Comparison of ENCODE assay signal across 1 cellular context in the genomic region with DNA sequence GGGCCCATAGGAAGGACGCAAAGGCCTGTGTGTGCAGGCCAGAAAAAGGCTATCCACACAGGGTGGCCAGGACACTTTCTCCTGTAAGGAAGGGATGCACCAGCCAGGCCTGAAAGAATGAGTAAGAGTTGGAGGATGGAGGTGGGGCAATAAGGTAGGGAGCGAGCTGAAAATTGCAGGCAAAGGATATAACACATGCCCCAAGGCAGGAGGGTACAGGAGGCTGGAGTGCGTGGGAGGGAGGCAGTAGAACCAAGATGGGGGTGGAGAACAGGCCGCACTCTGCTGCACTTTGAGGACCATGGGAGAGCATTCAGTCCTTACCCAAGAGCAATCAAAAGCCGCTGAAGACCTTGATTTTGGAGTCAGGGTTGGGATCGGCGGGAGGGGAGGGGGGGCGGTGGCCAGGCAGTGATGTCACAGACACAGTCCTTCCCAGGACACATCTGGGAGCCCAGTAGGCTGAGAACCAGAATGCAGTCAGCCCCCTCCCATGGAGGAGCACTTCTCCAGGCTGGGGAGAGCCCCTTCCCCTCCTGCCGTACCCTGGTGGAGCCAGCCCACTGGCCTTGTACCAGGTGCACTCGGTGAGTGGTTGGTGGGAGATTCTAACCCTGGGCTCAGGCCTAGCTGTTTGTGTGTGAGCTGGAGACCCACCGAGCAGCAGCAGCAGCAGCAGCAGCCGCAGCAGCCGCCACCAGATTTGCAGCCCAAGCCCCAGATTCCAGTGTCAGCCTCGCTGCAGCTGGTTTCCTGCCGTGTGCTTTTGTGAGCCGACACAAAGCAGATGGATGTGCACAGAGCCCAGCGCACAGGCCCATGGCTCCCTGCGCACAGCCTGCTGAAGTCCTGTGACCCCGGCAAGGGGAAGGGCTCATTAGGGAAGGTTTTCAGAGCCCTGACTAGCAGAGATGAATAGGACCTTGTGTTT.
TF ChIP-seq lines count a peak whose summit lies in the region.

No MANE protein-coding gene starts in this region.

TF ChIP-seq in IMR-90, 13 proteins besides CTCF, POLR2A, EP300 and RAD21:
- no peak for TF ChIP-seq NFE2L2 (IDR thresholded peaks at IDR 0.05; ENCODE audit: low read depth, low read length)
- TF ChIP-seq, protein P1, sequence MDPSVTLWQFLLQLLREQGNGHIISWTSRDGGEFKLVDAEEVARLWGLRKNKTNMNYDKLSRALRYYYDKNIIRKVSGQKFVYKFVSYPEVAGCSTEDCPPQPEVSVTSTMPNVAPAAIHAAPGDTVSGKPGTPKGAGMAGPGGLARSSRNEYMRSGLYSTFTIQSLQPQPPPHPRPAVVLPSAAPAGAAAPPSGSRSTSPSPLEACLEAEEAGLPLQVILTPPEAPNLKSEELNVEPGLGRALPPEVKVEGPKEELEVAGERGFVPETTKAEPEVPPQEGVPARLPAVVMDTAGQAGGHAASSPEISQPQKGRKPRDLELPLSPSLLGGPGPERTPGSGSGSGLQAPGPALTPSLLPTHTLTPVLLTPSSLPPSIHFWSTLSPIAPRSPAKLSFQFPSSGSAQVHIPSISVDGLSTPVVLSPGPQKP (IDR thresholded peaks at IDR 0.05; ENCODE audit: borderline replicate concordance, low read depth, low read length), result no peak
- TF ChIP-seq SMC3 (IDR thresholded peaks at IDR 0.05; ENCODE audit: low read depth, low read length), result no peak
- TF ChIP-seq MXI1 (IDR thresholded peaks at IDR 0.05; ENCODE audit: borderline replicate concordance, low read depth, low read length), result no peak
- TF ChIP-seq FOS (IDR thresholded peaks at IDR 0.05; ENCODE audit: low read depth, low read length), result no peak
- TF ChIP-seq CEBPB (IDR thresholded peaks at IDR 0.05; ENCODE audit: low read depth, low read length), result no peak
- no peak for TF ChIP-seq RFX5 (IDR thresholded peaks at IDR 0.05; ENCODE audit: low read depth, low read length)
- TF ChIP-seq BHLHE40 (IDR thresholded peaks at IDR 0.05; ENCODE audit: low read depth, low read length), result no peak
- TF ChIP-seq MAZ (IDR thresholded peaks at IDR 0.05; ENCODE audit: borderline replicate concordance, low read depth, low read length), result no peak
- TF ChIP-seq, protein P2, sequence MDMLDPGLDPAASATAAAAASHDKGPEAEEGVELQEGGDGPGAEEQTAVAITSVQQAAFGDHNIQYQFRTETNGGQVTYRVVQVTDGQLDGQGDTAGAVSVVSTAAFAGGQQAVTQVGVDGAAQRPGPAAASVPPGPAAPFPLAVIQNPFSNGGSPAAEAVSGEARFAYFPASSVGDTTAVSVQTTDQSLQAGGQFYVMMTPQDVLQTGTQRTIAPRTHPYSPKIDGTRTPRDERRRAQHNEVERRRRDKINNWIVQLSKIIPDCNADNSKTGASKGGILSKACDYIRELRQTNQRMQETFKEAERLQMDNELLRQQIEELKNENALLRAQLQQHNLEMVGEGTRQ (IDR thresholded peaks at IDR 0.05; ENCODE audit: low read depth, low read length), result no peak
- TF ChIP-seq RCOR1 (IDR thresholded peaks at IDR 0.05; ENCODE audit: insufficient replicate concordance, low read length), result no peak
- no peak for TF ChIP-seq MAFK (IDR thresholded peaks at IDR 0.05; ENCODE audit: low read depth, low read length)
- no peak for TF ChIP-seq CHD1 (IDR thresholded peaks at IDR 0.05; ENCODE audit: low read depth, low read length)
